ENCODE assay signal across 16 cellular contexts in the genomic region with DNA sequence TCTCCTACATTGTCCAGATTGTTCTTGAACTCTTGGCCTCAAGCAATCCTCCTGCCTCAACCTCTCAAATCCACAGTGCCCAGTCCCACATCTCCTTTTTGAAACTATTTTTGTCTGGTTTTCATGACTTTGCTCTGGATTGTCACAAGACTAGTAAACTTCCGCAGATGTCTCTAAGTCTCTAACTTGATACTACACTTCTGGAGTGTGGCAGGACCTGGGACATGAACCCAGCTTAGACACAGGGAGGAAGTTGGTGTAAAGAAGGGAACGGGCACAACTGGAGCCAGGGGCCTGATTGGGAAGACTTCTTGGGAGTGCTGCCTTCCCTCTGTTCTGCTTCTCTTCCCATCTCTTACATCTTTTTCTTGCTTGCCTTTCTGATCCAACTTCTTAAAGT. TPM values are rescaled to one million over a fixed set of nuclear protein-coding genes. Genes with fewer than 3 reads are reported as not detected.
DNase-seq lines count a peak whose midpoint lies in the region; ATAC-seq, FAIRE-seq and TF ChIP-seq lines count a peak whose summit lies in the region.
"Had no signal": no experiment of that assay in that cellular context is flagged by ENCODE, and none has a peak within 500 bp of the region (broad histone marks: within the 10 kb centered on the region; RNA-seq: fewer than 3 reads in every experiment).

No MANE protein-coding gene starts in this region.

- TF ChIP-seq CTCF in right lobe of liver (IDR thresholded peaks at IDR 0.05) (no peak), HepG2 (CRISPR knock-in tag; IDR thresholded peaks at IDR 0.05) (no peak), left lung (IDR thresholded peaks at IDR 0.05) (no peak)

- H3K4me1 ChIP-seq in right lobe of liver (no peaks in the 10 kb centered on the region), HepG2 (ENCODE audit: insufficient read depth, low read length) (0 out of 2 replicates have a peak, but pooled peaks cover 1% of the 10 kb centered on the region), left lung (peaks cover 0 to 38% of the 10 kb centered on the region in 2 donors)

- DNase-seq in right lobe of liver (no peak), HepG2 (ENCODE audit: low spot score) (no peak), MV-4-11 (lab: John Stamatoyannopoulos, UW) (peak; percentile 51), left lung (peak in 1 of 2 donors; percentile 35), NCI-H2081 treated with DMSO at 0.1 percent for 48 hours (lab: John Stamatoyannopoulos, UW) (no peak), UCSD-AML1 (lab: John Stamatoyannopoulos, UW; ENCODE audit: unreplicated experiment) (no peak), DMS153 (lab: John Stamatoyannopoulos, UW) (no peak)
- DNase-seq: ACHN, KG1, NCI-H1092, NCI-H146, NCI-H2227 treated with DMSO at 0.1 percent for 48 hours, SHP77 treated with DMSO at 0.1 percent for 48 hours had no signal

- POLR2A ChIA-PET in HepG2 (lab: Yijun Ruan, JAX), result no interaction called here

- H3K4me3 ChIP-seq in right lobe of liver, result no peak overlapping the region
- H3K4me3 ChIP-seq in HepG2 (replicated peaks in 1 of 3; ENCODE audit: insufficient read depth in 1 of 3, low read depth in 2 of 3, low read length in 3 of 3), result no peak overlapping the region
- H3K4me3 ChIP-seq in left lung, result no peak overlapping the region

- H3K9ac ChIP-seq in HepG2 (ENCODE audit: insufficient read depth, low read depth, low read length), result no peak overlapping the region

- 41% methylated on average over 2 of the region's 2 CpGs for WGBS in right lobe of liver (ENCODE audit: insufficient coverage, low coverage, low lambda C conversion rate, missing lambda C conversion rate)
- 31% methylated on average over 2 of the region's 2 CpGs for WGBS in HepG2 (ENCODE audit: low lambda C conversion rate)

- no peaks in the 10 kb centered on the region for H4K20me1 ChIP-seq in HepG2 (ENCODE audit: insufficient read depth, low read length)

- BruUV-seq in HepG2 (replicated peaks; lab: Mats Ljungman, UMichigan), result no TSS peak

- no peaks in the 10 kb centered on the region for H3K27me3 ChIP-seq in right lobe of liver
- no peaks in the 10 kb centered on the region; a peak in 1 of 5 replicates for H3K27me3 ChIP-seq in HepG2 (ENCODE audit: control insufficient read depth in 1 of 2, insufficient read depth in 2 of 2, low read length in 2 of 2)
- no peaks in the 10 kb centered on the region for H3K27me3 ChIP-seq in left lung

- no peak for TF ChIP-seq EP300 in HepG2 (IDR thresholded peaks at IDR 0.05; ENCODE audit: low read depth in 2 of 2, low read length in 2 of 2)
- no peak for TF ChIP-seq EP300 in HepG2 (CRISPR knock-in tag; IDR thresholded peaks at IDR 0.05; ENCODE audit: borderline replicate concordance)

- H3K79me2 ChIP-seq in HepG2 (ENCODE audit: insufficient read depth, low read length), result no peaks in the 10 kb centered on the region

- TF ChIP-seq POLR2A in right lobe of liver (IDR thresholded peaks at IDR 0.05), result no peak
- TF ChIP-seq POLR2A in HepG2 (IDR thresholded peaks at IDR 0.05; ENCODE audit: insufficient read depth in 1 of 2, low read depth in 2 of 2, low read length in 2 of 2), result no peak

- no peak for TF ChIP-seq RAD21 in HepG2 (CRISPR knock-in tag; IDR thresholded peaks at IDR 0.05)

- no peaks in the 10 kb centered on the region for H3K36me3 ChIP-seq in right lobe of liver
- no peaks in the 10 kb centered on the region for H3K36me3 ChIP-seq in HepG2 (replicated peaks in 1 of 2; ENCODE audit: control insufficient read depth in 1 of 2, insufficient read depth in 2 of 2, low read length in 2 of 2)
- H3K36me3 ChIP-seq in left lung, result no peaks in the 10 kb centered on the region

- in situ Hi-C loops in HepG2 (cut with HindIII; ENCODE audit: extremely low pct_ligation_motif_present, low pct_unique_long_range_greater_than_20kb), result no loop called here

- H2AFZ ChIP-seq in HepG2 (ENCODE audit: low read length), result no peak overlapping the region

- CTCF ChIA-PET in HepG2 (lab: Yijun Ruan, JAX; ENCODE audit: low intra/inter-chr PET ratio, low total read pairs), result no interaction called here

- ATAC-seq in right lobe of liver, result peak in 3 of 4 donors; percentile 52 to 62 (median 55)
- no peak for ATAC-seq in HepG2
- ATAC-seq in left lung, result peak; percentile 39
- ATAC-seq: SK-N-SH treated with all-trans-retinoic acid at 6 μM for 48 hours had no signal

- H3K4me2 ChIP-seq in HepG2 (ENCODE audit: low read depth, low read length), result no peak overlapping the region

- intact Hi-C loops in right lobe of liver (cut with DNase I) (no loop called here), HepG2 (cut with micrococcal nuclease; ENCODE audit: unreplicated experiment) (no loop called here), left lung (cut with DNase I) (no loop called here)

- no peak overlapping the region for H3K27ac ChIP-seq in right lobe of liver
- no peak overlapping the region for H3K27ac ChIP-seq in HepG2 (ENCODE audit: extremely low read length, insufficient read depth, low read length)
- H3K27ac ChIP-seq in left lung, result no peak overlapping the region

- H3K9me3 ChIP-seq in right lobe of liver, result no peaks in the 10 kb centered on the region
- no peaks in the 10 kb centered on the region for H3K9me3 ChIP-seq in HepG2 (ENCODE audit: low read length)
- no peaks in the 10 kb centered on the region for H3K9me3 ChIP-seq in left lung

- FAIRE-seq in HepG2 (lab: Jason Lieb, UNC), result no peak
- FAIRE-seq: H1, RCC 7860 had no signal

TF ChIP-seq in HepG2, 621 proteins besides CTCF, POLR2A, EP300 and RAD21:
- TF ChIP-seq KLF12 (CRISPR knock-in tag; IDR thresholded peaks at IDR 0.05; ENCODE audit: borderline replicate concordance) (no peak), ZNF260 (CRISPR knock-in tag; IDR thresholded peaks at IDR 0.05; ENCODE audit: borderline replicate concordance, low read depth) (no peak), ZNF557 (CRISPR knock-in tag; IDR thresholded peaks at IDR 0.05) (no peak), AKAP8 (CRISPR knock-in tag; IDR thresholded peaks at IDR 0.05) (no peak), ZNF430 (CRISPR knock-in tag; IDR thresholded peaks at IDR 0.05) (no peak), ZNF652 (CRISPR knock-in tag; IDR thresholded peaks at IDR 0.05; ENCODE audit: borderline replicate concordance, low read depth) (no peak), ZFP37 (CRISPR knock-in tag; IDR thresholded peaks at IDR 0.05; ENCODE audit: borderline replicate concordance) (no peak)
- TF ChIP-seq, protein P1, sequence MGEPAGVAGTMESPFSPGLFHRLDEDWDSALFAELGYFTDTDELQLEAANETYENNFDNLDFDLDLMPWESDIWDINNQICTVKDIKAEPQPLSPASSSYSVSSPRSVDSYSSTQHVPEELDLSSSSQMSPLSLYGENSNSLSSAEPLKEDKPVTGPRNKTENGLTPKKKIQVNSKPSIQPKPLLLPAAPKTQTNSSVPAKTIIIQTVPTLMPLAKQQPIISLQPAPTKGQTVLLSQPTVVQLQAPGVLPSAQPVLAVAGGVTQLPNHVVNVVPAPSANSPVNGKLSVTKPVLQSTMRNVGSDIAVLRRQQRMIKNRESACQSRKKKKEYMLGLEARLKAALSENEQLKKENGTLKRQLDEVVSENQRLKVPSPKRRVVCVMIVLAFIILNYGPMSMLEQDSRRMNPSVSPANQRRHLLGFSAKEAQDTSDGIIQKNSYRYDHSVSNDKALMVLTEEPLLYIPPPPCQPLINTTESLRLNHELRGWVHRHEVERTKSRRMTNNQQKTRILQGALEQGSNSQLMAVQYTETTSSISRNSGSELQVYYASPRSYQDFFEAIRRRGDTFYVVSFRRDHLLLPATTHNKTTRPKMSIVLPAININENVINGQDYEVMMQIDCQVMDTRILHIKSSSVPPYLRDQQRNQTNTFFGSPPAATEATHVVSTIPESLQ (CRISPR knock-in tag; conservative IDR thresholded peaks at IDR 0.05), result no peak

RNA-seq across cellular contexts. Expression of a gene that starts 16.2 kb away (rescaled TPM):
- total RNA-seq in right lobe of liver, result 1 to 10 TPM; 1.8 to 3.3 (median 2.4) TPM
- 3.1 and 4.2 TPM in 2 replicates for total RNA-seq in HepG2 (2016; rRNA removed; fragmentation: Illumina TruSeq; extraction: Trizol)
- 3.2 and 3.7 TPM in 2 replicates for total RNA-seq in HepG2 (2016; cell fraction: cytosol; rRNA removed; fragmentation: Illumina TruSeq; extraction: Trizol; ENCODE audit: low read depth)
- 2.7 and 3.2 TPM in 2 replicates for total RNA-seq in HepG2 (2016; cell fraction: insoluble cytoplasmic fraction; rRNA removed; fragmentation: Illumina TruSeq; extraction: Trizol)
- total RNA-seq in HepG2 (2016; cell fraction: membrane; rRNA removed; fragmentation: Illumina TruSeq; extraction: Trizol), result 2.0 and 2.1 TPM in 2 replicates
- total RNA-seq in HepG2 (2016; cell fraction: nucleus; rRNA removed; fragmentation: Illumina TruSeq; extraction: Trizol), result 11.7 and 13.7 TPM in 2 replicates
- polyA plus RNA-seq in HepG2 (2011; rRNA removed), result 4.0 and 4.6 TPM in 2 replicates
- polyA plus RNA-seq in HepG2 (2011; cell fraction: cytosol; rRNA removed), result 2.4 and 2.6 TPM in 2 replicates
- 8.2 and 12.2 TPM in 2 replicates for polyA plus RNA-seq in HepG2 (2011; cell fraction: nucleus; rRNA removed)
- polyA plus RNA-seq in HepG2 (2012), result 1.7 and 1.9 TPM in 2 replicates
- polyA plus RNA-seq in HepG2 (2016; cell fraction: cytosol; fragmentation: Illumina TruSeq; extraction: Trizol; ENCODE audit: low read depth), result 0.10 and 0.16 TPM in 2 replicates
- polyA plus RNA-seq in HepG2 (2016; cell fraction: insoluble cytoplasmic fraction; fragmentation: Illumina TruSeq; extraction: Trizol; ENCODE audit: low read depth), result 1.5 and 1.7 TPM in 2 replicates
- 0.24 and 0.28 TPM in 2 replicates for polyA plus RNA-seq in HepG2 (2016; cell fraction: membrane; fragmentation: Illumina TruSeq; extraction: Trizol; ENCODE audit: low read depth)
- polyA plus RNA-seq in HepG2 (2016; cell fraction: nucleus; fragmentation: Illumina TruSeq; extraction: Trizol; ENCODE audit: insufficient read depth, low read depth), result 2.9 and 3.5 TPM in 2 replicates
- 0.05 and 38.4 TPM in 2 replicates for polyA minus RNA-seq in HepG2 (2011; rRNA and poly(A)+ RNA removed; ENCODE audit: low replicate concordance)
- polyA minus RNA-seq in HepG2 (2011; cell fraction: cytosol; rRNA and poly(A)+ RNA removed), result 4.8 and 5.2 TPM in 2 replicates
- polyA minus RNA-seq in HepG2 (2011; cell fraction: nucleus; rRNA and poly(A)+ RNA removed), result 51.5 and 66.8 TPM in 2 replicates
- total RNA-seq in left lung, result 10 to 100 TPM in 1 of 2 donors, 1 to 10 TPM in 1; 3.9 to 10.4 TPM
